In the genomic region with DNA sequence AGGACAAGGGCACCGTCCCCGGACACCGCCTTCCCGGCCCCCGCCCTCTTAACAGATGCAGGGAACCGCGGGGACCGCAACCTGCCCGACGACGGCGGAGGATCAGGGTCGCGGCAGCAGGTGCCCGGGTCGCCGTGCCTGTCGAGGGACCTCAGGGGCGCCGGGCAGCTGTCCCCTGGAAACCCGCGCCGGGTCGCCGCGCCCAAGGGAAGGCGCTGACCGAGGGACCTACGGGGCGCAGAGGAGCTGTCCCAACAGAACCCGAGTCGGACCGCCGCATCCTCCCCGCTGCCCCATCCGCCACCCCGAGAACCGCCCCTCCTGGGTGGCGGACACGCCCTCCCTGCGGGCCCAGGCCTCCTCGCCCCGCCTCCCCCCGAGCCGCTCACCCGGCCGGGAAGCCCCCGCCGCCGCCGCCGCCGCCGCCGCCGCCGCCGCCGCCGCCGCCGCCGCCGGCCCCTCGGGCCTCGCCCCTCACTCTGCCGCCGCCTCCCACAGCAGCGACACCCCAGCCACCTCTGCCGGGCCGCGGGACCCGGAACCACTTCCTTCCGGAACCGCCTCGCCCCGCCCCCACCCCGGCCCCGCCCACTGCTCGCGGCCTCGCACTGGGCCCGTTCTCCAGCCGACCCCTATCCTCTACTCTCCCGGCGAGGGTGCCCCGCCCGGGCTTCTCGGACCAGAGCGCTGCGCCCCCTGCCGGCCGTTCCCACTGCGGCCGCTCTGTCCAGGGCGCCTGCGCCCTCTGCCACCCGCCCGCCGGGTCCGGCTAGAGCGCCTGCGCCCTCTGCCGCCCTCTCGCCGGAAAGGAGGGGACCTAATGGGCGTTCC, we compare ENCODE assay signal across 1 cellular context.
TF ChIP-seq lines count a peak whose summit lies in the region.

TSS of gene BCLAF3 (minus strand) at position 543 of the 831 bp plus-strand sequence. CDS start 20,797 bp downstream, outside the sequence.

TF ChIP-seq in HepG2, 621 proteins besides CTCF, POLR2A, EP300 and RAD21 (continued from another document and continues in another):
- TF ChIP-seq CREM (IDR thresholded peaks at IDR 0.05) (no peak), CREM (CRISPR knock-in tag; IDR thresholded peaks at IDR 0.05) (no peak), REST (IDR thresholded peaks at IDR 0.05; ENCODE audit: borderline replicate concordance in 1 of 2, low read depth in 1 of 2, low read length in 2 of 2) (no peak), ZC3H4 (CRISPR knock-in tag; IDR thresholded peaks at IDR 0.05; ENCODE audit: borderline replicate concordance) (no peak), ZKSCAN8 (CRISPR knock-in tag; IDR thresholded peaks at IDR 0.05; ENCODE audit: borderline replicate concordance) (no peak), PTBP1 (IDR thresholded peaks at IDR 0.05; ENCODE audit: low read depth, low read length, poor library complexity, severe bottlenecking) (no peak), ZNF552 (CRISPR knock-in tag; IDR thresholded peaks at IDR 0.05; ENCODE audit: borderline replicate concordance) (no peak), ZNF142 (CRISPR knock-in tag; IDR thresholded peaks at IDR 0.05) (no peak), AGO2 (optimal IDR thresholded peaks at IDR 0.05; ENCODE audit: low read depth, low read length) (no peak), CBX5 (CRISPR knock-in tag; IDR thresholded peaks at IDR 0.05; ENCODE audit: borderline replicate concordance) (no peak), MLLT10 (CRISPR knock-in tag; IDR thresholded peaks at IDR 0.05) (no peak), SP4 (CRISPR knock-in tag; IDR thresholded peaks at IDR 0.05) (0 out of 2 replicates have a peak, but pooled peaks have one; percentile 39), PHF5A (CRISPR knock-in tag; IDR thresholded peaks at IDR 0.05; ENCODE audit: low read depth, unreplicated experiment) (no peak), HNRNPUL1 (IDR thresholded peaks at IDR 0.05; ENCODE audit: low read depth, low read length) (no peak), CREB3 (CRISPR knock-in tag; IDR thresholded peaks at IDR 0.05) (no peak), ZNF775 (CRISPR knock-in tag; IDR thresholded peaks at IDR 0.05; ENCODE audit: borderline replicate concordance) (no peak), ZNF607 (CRISPR knock-in tag; IDR thresholded peaks at IDR 0.05; ENCODE audit: borderline replicate concordance) (no peak), HMGXB4 (CRISPR knock-in tag; IDR thresholded peaks at IDR 0.05; ENCODE audit: borderline replicate concordance in 1 of 2, low read depth in 1 of 2) (peak in 1 of 2 experiments; percentile 36; a peak in 2 of 4 replicates), BRD4 (CRISPR knock-in tag; IDR thresholded peaks at IDR 0.05) (no peak), HNRNPL (IDR thresholded peaks at IDR 0.05; ENCODE audit: low read depth, low read length) (no peak), ZC3H13 (CRISPR knock-in tag; IDR thresholded peaks at IDR 0.05) (no peak)
- TF ChIP-seq, protein P1, sequence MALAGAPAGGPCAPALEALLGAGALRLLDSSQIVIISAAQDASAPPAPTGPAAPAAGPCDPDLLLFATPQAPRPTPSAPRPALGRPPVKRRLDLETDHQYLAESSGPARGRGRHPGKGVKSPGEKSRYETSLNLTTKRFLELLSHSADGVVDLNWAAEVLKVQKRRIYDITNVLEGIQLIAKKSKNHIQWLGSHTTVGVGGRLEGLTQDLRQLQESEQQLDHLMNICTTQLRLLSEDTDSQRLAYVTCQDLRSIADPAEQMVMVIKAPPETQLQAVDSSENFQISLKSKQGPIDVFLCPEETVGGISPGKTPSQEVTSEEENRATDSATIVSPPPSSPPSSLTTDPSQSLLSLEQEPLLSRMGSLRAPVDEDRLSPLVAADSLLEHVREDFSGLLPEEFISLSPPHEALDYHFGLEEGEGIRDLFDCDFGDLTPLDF (CRISPR knock-in tag; IDR thresholded peaks at IDR 0.05): no peak
- TF ChIP-seq, protein P2, sequence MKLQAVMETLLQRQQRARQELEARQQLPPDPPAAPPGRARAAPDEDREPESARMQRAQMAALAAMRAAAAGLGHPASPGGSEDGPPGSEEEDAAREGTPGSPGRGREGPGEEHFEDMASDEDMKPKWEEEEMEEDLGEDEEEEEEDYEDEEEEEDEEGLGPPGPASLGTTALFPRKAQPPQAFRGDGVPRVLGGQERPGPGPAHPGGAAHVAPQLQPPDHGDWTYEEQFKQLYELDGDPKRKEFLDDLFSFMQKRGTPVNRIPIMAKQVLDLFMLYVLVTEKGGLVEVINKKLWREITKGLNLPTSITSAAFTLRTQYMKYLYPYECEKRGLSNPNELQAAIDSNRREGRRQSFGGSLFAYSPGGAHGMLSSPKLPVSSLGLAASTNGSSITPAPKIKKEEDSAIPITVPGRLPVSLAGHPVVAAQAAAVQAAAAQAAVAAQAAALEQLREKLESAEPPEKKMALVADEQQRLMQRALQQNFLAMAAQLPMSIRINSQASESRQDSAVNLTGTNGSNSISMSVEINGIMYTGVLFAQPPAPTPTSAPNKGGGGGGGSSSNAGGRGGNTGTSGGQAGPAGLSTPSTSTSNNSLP (IDR thresholded peaks at IDR 0.05; ENCODE audit: low read depth, low read length): no peak
- TF ChIP-seq, protein P3, sequence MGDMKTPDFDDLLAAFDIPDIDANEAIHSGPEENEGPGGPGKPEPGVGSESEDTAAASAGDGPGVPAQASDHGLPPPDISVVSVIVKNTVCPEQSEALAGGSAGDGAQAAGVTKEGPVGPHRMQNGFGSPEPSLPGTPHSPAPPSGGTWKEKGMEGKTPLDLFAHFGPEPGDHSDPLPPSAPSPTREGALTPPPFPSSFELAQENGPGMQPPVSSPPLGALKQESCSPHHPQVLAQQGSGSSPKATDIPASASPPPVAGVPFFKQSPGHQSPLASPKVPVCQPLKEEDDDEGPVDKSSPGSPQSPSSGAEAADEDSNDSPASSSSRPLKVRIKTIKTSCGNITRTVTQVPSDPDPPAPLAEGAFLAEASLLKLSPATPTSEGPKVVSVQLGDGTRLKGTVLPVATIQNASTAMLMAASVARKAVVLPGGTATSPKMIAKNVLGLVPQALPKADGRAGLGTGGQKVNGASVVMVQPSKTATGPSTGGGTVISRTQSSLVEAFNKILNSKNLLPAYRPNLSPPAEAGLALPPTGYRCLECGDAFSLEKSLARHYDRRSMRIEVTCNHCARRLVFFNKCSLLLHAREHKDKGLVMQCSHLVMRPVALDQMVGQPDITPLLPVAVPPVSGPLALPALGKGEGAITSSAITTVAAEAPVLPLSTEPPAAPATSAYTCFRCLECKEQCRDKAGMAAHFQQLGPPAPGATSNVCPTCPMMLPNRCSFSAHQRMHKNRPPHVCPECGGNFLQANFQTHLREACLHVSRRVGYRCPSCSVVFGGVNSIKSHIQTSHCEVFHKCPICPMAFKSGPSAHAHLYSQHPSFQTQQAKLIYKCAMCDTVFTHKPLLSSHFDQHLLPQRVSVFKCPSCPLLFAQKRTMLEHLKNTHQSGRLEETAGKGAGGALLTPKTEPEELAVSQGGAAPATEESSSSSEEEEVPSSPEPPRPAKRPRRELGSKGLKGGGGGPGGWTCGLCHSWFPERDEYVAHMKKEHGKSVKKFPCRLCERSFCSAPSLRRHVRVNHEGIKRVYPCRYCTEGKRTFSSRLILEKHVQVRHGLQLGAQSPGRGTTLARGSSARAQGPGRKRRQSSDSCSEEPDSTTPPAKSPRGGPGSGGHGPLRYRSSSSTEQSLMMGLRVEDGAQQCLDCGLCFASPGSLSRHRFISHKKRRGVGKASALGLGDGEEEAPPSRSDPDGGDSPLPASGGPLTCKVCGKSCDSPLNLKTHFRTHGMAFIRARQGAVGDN (CRISPR knock-in tag; IDR thresholded peaks at IDR 0.05): peak; percentile 52
